Comparison of ENCODE assay signal across 9 cellular contexts in genomic region chr2:131394147-131394931, GRCh38. TPM values are rescaled to one million over a fixed set of nuclear protein-coding genes. Genes with fewer than 3 reads are reported as not detected.
A peak's percentile ranks its signal among the peaks of the same experiment; 100 is the strongest.
DNase-seq lines count a peak whose midpoint lies in the region; ATAC-seq lines count a peak whose summit lies in the region.
"Had no signal": no experiment of that assay in that cellular context is flagged by ENCODE, and none has a peak within 500 bp of the region (broad histone marks: within the 10 kb centered on the region; RNA-seq: fewer than 3 reads in every experiment).

No MANE protein-coding gene starts in this region.

- H3K36me3 Mint-ChIP-seq in activated CD4-positive, alpha-beta T cell treated with anti-CD3 and anti-CD28 coated beads, Interleukin-2, amount 10 ng/mL, durations not matched to agents 7 days and 5 days (ENCODE audit: low read depth), result no peaks in the 10 kb centered on the region
- H3K36me3 Mint-ChIP-seq in activated naive CD8-positive, alpha-beta T cell treated with anti-CD3 and anti-CD28 coated beads, Interleukin-2, amount 10 ng/mL, durations not matched to agents 7 days and 5 days, result no peaks in the 10 kb centered on the region

- peak; percentile 88 for ATAC-seq in activated naive CD8-positive, alpha-beta T cell treated with anti-CD3 and anti-CD28 coated beads, Interleukin-2, amount 10 ng/mL, durations not matched to agents 7 days and 5 days (ENCODE audit: low read depth)
- no peak for ATAC-seq in HG02678 (IDR thresholded peaks at IDR 0.05; ENCODE audit: unreplicated experiment)
- no peak for ATAC-seq in GM21825 (IDR thresholded peaks at IDR 0.05; ENCODE audit: unreplicated experiment)
- ATAC-seq in GM21619 (IDR thresholded peaks at IDR 0.05; ENCODE audit: unreplicated experiment), result no peak

- no peaks in the 10 kb centered on the region for H3K4me1 Mint-ChIP-seq in activated CD4-positive, alpha-beta T cell treated with anti-CD3 and anti-CD28 coated beads, Interleukin-2, amount 10 ng/mL, durations not matched to agents 7 days and 5 days
- no peaks in the 10 kb centered on the region for H3K4me1 Mint-ChIP-seq in activated naive CD8-positive, alpha-beta T cell treated with anti-CD3 and anti-CD28 coated beads, Interleukin-2, amount 10 ng/mL, durations not matched to agents 7 days and 5 days

- H3K27ac Mint-ChIP-seq in activated CD4-positive, alpha-beta T cell treated with anti-CD3 and anti-CD28 coated beads, Interleukin-2, amount 10 ng/mL, durations not matched to agents 7 days and 5 days, result no peak overlapping the region
- no peak overlapping the region for H3K27ac Mint-ChIP-seq in activated naive CD8-positive, alpha-beta T cell treated with anti-CD3 and anti-CD28 coated beads, Interleukin-2, amount 10 ng/mL, durations not matched to agents 7 days and 5 days

- H3K27me3 Mint-ChIP-seq in activated CD4-positive, alpha-beta T cell treated with anti-CD3 and anti-CD28 coated beads, Interleukin-2, amount 10 ng/mL, durations not matched to agents 7 days and 5 days, result peaks cover 6% of the 10 kb centered on the region
- H3K27me3 Mint-ChIP-seq in activated naive CD8-positive, alpha-beta T cell treated with anti-CD3 and anti-CD28 coated beads, Interleukin-2, amount 10 ng/mL, durations not matched to agents 7 days and 5 days, result peaks cover 15% of the 10 kb centered on the region

- CTCF ChIA-PET in activated CD4-positive, alpha-beta T cell treated with anti-CD3 and anti-CD28 coated beads, Interleukin-2, amount 10 ng/mL, durations not matched to agents 7 days and 5 days (lab: Charles Lee), result interaction anchor here (0.6 kb wide), 1 partner anchor 771 kb away, joined by 4 read pairs; no protein-coding TSS in a partner anchor

- DNase-seq in activated CD4-positive, alpha-beta T cell treated with anti-CD3 and anti-CD28 coated beads, Interleukin-2, amount 10 ng/mL, durations not matched to agents 7 days and 5 days, result peak; percentile 39
- no peak for DNase-seq in activated CD4-positive, alpha-beta T cell treated with anti-CD3 and anti-CD28 coated beads, Interleukin-2, amount 50 U/mL, for 1 hour
- peak; percentile 59 for DNase-seq in activated naive CD8-positive, alpha-beta T cell treated with anti-CD3 and anti-CD28 coated beads, Interleukin-2, amount 10 ng/mL, durations not matched to agents 7 days and 5 days
- DNase-seq in stimulated activated CD8-positive, alpha-beta memory T cell treated with anti-CD3 and anti-CD28 coated beads, Interleukin-4, amount 100 ng/mL, for 48 hours, result peak; percentile 43

- no peak overlapping the region for H3K4me3 Mint-ChIP-seq in activated CD4-positive, alpha-beta T cell treated with anti-CD3 and anti-CD28 coated beads, Interleukin-2, amount 10 ng/mL, durations not matched to agents 7 days and 5 days
- H3K4me3 Mint-ChIP-seq in activated naive CD8-positive, alpha-beta T cell treated with anti-CD3 and anti-CD28 coated beads, Interleukin-2, amount 10 ng/mL, durations not matched to agents 7 days and 5 days, result no peak overlapping the region

- no peaks in the 10 kb centered on the region for H3K9me3 ChIP-seq in iPS-18c (ENCODE audit: control insufficient read depth, insufficient read depth, low read length)

- no peaks in the 10 kb centered on the region for H3K9me3 Mint-ChIP-seq in activated CD4-positive, alpha-beta T cell treated with anti-CD3 and anti-CD28 coated beads, Interleukin-2, amount 10 ng/mL, durations not matched to agents 7 days and 5 days
- H3K9me3 Mint-ChIP-seq in activated naive CD8-positive, alpha-beta T cell treated with anti-CD3 and anti-CD28 coated beads, Interleukin-2, amount 10 ng/mL, durations not matched to agents 7 days and 5 days, result no peaks in the 10 kb centered on the region

- H3K4me3 ChIP-seq in iPS-18c (ENCODE audit: insufficient read depth, low read depth, low read length), result peak overlapping the region; percentile 63

- POLR2A ChIA-PET in activated CD4-positive, alpha-beta T cell treated with anti-CD3 and anti-CD28 coated beads, Interleukin-2, amount 10 ng/mL, durations not matched to agents 7 days and 5 days (lab: Charles Lee), result interaction anchor here (0.6 kb wide), 1 partner anchor 45 kb away, joined by 5 read pairs; no protein-coding TSS in a partner anchor
- POLR2A ChIA-PET in activated naive CD8-positive, alpha-beta T cell treated with anti-CD3 and anti-CD28 coated beads, Interleukin-2, amount 10 ng/mL, durations not matched to agents 7 days and 5 days (lab: Charles Lee), result interaction anchor here (0.8 kb wide), 1 partner anchor 19 kb away, joined by 3 read pairs; no protein-coding TSS in a partner anchor

RNA-seq across cellular contexts. Expression of gene RAB6D, which starts 30.4 kb away (rescaled TPM):
- not detected for total RNA-seq in activated CD4-positive, alpha-beta T cell treated with anti-CD3 and anti-CD28 coated beads, Interleukin-2, amount 10 ng/mL, durations not matched to agents 7 days and 5 days
- total RNA-seq in activated naive CD8-positive, alpha-beta T cell treated with anti-CD3 and anti-CD28 coated beads, Interleukin-2, amount 10 ng/mL, durations not matched to agents 7 days and 5 days, result not detected
- total RNA-seq: activated CD8-positive, alpha-beta memory T cell treated with anti-CD3 and anti-CD28 coated beads for 36 hours had no signal
